ENCODE assay signal across 26 cellular contexts in the genomic region with DNA sequence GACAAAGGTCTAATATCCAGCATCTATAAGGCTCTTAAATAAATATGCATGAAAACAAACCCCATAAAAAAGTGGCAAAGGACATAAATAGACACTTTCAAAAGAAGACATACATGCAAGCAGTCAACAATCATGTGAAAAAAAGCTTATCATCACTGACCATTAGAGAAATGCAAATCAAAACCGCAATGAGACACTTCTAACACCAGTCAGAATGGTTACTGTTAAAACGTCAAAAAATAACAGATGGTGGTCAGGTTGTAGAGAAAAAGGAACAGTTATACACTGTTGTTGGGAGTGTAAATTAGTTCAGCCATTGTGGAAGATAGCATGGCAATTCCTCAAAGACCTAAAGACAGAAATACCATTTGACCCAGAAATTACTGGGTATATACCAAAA.
"Had no signal": no experiment of that assay in that cellular context is flagged by ENCODE, and none has a peak within 500 bp of the region (broad histone marks: within the 10 kb centered on the region; RNA-seq: fewer than 3 reads in every experiment).

No MANE protein-coding gene starts in this region.

- DNase-seq: IMR-90, Kasumi-1, MV-4-11, NCI-H1048, NCI-H1105, NCI-H1417, NCI-H1436 treated with DMSO at 0.1 percent for 48 hours, NCI-H1694 treated with DMSO at 0.1 percent for 48 hours, NCI-H2029, NCI-H2081 treated with DMSO at 0.1 percent for 48 hours, NCI-H2171, NCI-H226, NCI-H446, NCI-H510A, NCI-H524 treated with DMSO at 0.1 percent for 48 hours, NCI-H69, NCI-H774, OCI-M1, Peyer's patch, SIG-M5 had no signal

- H3K4me3 ChIP-seq: PC-9, Peyer's patch, SJSA1, SK-N-MC had no signal

- H3K9ac ChIP-seq: KMS-11 had no signal

- H3K27ac ChIP-seq: KMS-11, PC-9, Peyer's patch, SJSA1, SK-N-MC had no signal

- FAIRE-seq: HepG2 had no signal

- H3K4me2 ChIP-seq: KMS-11, PC-9 had no signal

- H3K9me3 ChIP-seq: Peyer's patch, SJSA1 had no signal

- ATAC-seq: HepG2, Right ventricle myocardium inferior had no signal

- H2AFZ ChIP-seq: PC-9 had no signal

- H3K36me3 ChIP-seq: Peyer's patch, SJSA1 had no signal

- H3K4me1 ChIP-seq: Peyer's patch, SJSA1 had no signal

- H3K27me3 ChIP-seq: Peyer's patch, SJSA1 had no signal
